In genomic region chr12:47039756-47040155, GRCh38 we compare ENCODE assay signal across 1 cellular context.
TF ChIP-seq lines count a peak whose summit lies in the region.

No MANE protein-coding gene starts in this region.

TF ChIP-seq in GM23338, 12 proteins besides CTCF, POLR2A, EP300 and RAD21 (continued from another document):
- no peak for TF ChIP-seq ZNF462 (CRISPR knock-in tag; IDR thresholded peaks at IDR 0.05)
- TF ChIP-seq NANOG (IDR thresholded peaks at IDR 0.05; ENCODE audit: borderline replicate concordance), result no peak
